In the genomic region with DNA sequence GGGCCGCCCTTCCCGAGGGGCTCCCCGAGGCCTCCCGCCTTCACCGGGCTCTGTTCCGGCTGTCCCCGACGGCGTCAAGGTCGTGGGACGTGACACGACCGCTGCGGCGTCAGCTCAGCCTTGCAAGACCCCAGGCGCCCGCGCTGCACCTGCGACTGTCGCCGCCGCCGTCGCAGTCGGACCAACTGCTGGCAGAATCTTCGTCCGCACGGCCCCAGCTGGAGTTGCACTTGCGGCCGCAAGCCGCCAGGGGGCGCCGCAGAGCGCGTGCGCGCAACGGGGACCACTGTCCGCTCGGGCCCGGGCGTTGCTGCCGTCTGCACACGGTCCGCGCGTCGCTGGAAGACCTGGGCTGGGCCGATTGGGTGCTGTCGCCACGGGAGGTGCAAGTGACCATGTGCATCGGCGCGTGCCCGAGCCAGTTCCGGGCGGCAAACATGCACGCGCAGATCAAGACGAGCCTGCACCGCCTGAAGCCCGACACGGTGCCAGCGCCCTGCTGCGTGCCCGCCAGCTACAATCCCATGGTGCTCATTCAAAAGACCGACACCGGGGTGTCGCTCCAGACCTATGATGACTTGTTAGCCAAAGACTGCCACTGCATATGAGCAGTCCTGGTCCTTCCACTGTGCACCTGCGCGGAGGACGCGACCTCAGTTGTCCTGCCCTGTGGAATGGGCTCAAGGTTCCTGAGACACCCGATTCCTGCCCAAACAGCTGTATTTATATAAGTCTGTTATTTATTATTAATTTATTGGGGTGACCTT, we compare ENCODE assay signal across 8 cellular contexts. TPM values are rescaled to one million over a fixed set of nuclear protein-coding genes. Genes with fewer than 3 reads are reported as not detected.
DNase-seq lines count a peak whose midpoint lies in the region; ATAC-seq, FAIRE-seq and TF ChIP-seq lines count a peak whose summit lies in the region.

No MANE protein-coding gene starts in this region.

- peak overlapping the region; percentile 47 for H2AFZ ChIP-seq in osteoblast (ENCODE audit: low read length)

- peaks cover 12% of the 10 kb centered on the region for H3K79me2 ChIP-seq in osteoblast (ENCODE audit: insufficient read depth, low read length)

- no peaks in the 10 kb centered on the region for H3K27me3 ChIP-seq in osteoblast (ENCODE audit: insufficient read depth, low read length)
- H3K27me3 ChIP-seq in thymus (ENCODE audit: control insufficient read depth, insufficient read depth) = peaks cover 16% of the 10 kb centered on the region

- H4K20me1 ChIP-seq in osteoblast (ENCODE audit: insufficient read depth, low read length) = no peaks in the 10 kb centered on the region

- TF ChIP-seq CTCF in osteoblast (IDR thresholded peaks at IDR 0.05; ENCODE audit: extremely low read depth, low read depth, low read length) = peak; percentile 84

- ATAC-seq in GM19452 (IDR thresholded peaks at IDR 0.05; ENCODE audit: unreplicated experiment) = peak; percentile 55

- no peak for FAIRE-seq in RCC 7860 (lab: Jason Lieb, UNC)

- H3K9me3 ChIP-seq in osteoblast (ENCODE audit: low read depth, low read length) (no peaks in the 10 kb centered on the region), thymus (ENCODE audit: control insufficient read depth) (no peaks in the 10 kb centered on the region)

- 7% methylated on average over 74 of the region's 74 CpGs for WGBS in thymus

- H3K27ac ChIP-seq in osteoblast (ENCODE audit: low read depth, low read length) (no peak overlapping the region), thymus (ENCODE audit: low read depth) (peak overlapping the region; percentile 25)

- H3K4me3 ChIP-seq in osteoblast (ENCODE audit: insufficient read depth, low read length) (peak overlapping the region; percentile 77), thymus (ENCODE audit: low read length) (peak overlapping the region; percentile 25)

- H3K4me2 ChIP-seq in osteoblast (ENCODE audit: insufficient read depth, low read length) = peak overlapping the region; percentile 78

- peak; percentile 89 for DNase-seq in COLO668 (lab: John Stamatoyannopoulos, UW; ENCODE audit: unreplicated experiment)
- peak; percentile 70 for DNase-seq in HuH-7 (ENCODE audit: low spot score)
- DNase-seq in RCC 7860 (ENCODE audit: low spot score) = peak; percentile 21
- DNase-seq in activated effector memory CD4-positive, alpha-beta T cell treated with Interleukin-2 at 50 U/mL for 16 hours = peak; percentile 71
- DNase-seq in glomerular visceral epithelial cell (ENCODE audit: extremely low spot score) = peak; percentile 57
- peak; percentile 96 for DNase-seq in osteoblast (ENCODE audit: insufficient read length, low spot score, missing footprints)

- H3K4me1 ChIP-seq in osteoblast (ENCODE audit: insufficient read depth, low read length) (peaks cover 14% of the 10 kb centered on the region), thymus (ENCODE audit: control insufficient read depth, insufficient read depth, low read length) (peaks cover 5% of the 10 kb centered on the region)

- H3K36me3 ChIP-seq in osteoblast (ENCODE audit: insufficient read depth, low read length) (peaks cover 14% of the 10 kb centered on the region), thymus (ENCODE audit: control insufficient read depth, insufficient read depth) (no peaks in the 10 kb centered on the region)

RNA-seq across cellular contexts. Expression of gene GDF15, which starts 2.6 kb away (rescaled TPM):
- total RNA-seq in osteoblast = 61.6 and 74.2 TPM in 2 replicates
- 2.2 TPM for polyA plus RNA-seq in thymus

RNA-seq across cellular contexts. Expression of gene LRRC25, which starts 8.9 kb away (rescaled TPM):
- 0.88 and 1.1 TPM in 2 replicates for total RNA-seq in osteoblast
- 6.2 TPM for polyA plus RNA-seq in thymus

RNA-seq across cellular contexts. Expression of gene SSBP4, which starts 30.7 kb away (rescaled TPM):
- total RNA-seq in osteoblast = 77.8 and 90.8 TPM in 2 replicates
- 50.3 TPM for polyA plus RNA-seq in thymus

RNA-seq across cellular contexts. Expression of gene PGPEP1, which starts 48.1 kb away (rescaled TPM):
- 31.1 and 56.3 TPM in 2 replicates for total RNA-seq in osteoblast
- 14.8 TPM for polyA plus RNA-seq in thymus

RNA-seq across cellular contexts. Expression of gene ISYNA1, which starts 49.4 kb away (rescaled TPM):
- 7.7 and 8.0 TPM in 2 replicates for total RNA-seq in osteoblast
- 66.1 TPM for polyA plus RNA-seq in thymus

Comparison
In these comparisons a context has a peak if more than half of its experiments do, and no peak if none do; other contexts are left out.
1. DNase-seq: peak in every context shown above with its lines; median percentile 96 in osteoblast; 89 in COLO668; 71 in activated effector memory CD4-positive, alpha-beta T cell treated with Interleukin-2 at 50 U/mL for 16 hours; 70 in HuH-7; 57 in glomerular visceral epithelial cell; 21 in RCC 7860.